In the genomic region with DNA sequence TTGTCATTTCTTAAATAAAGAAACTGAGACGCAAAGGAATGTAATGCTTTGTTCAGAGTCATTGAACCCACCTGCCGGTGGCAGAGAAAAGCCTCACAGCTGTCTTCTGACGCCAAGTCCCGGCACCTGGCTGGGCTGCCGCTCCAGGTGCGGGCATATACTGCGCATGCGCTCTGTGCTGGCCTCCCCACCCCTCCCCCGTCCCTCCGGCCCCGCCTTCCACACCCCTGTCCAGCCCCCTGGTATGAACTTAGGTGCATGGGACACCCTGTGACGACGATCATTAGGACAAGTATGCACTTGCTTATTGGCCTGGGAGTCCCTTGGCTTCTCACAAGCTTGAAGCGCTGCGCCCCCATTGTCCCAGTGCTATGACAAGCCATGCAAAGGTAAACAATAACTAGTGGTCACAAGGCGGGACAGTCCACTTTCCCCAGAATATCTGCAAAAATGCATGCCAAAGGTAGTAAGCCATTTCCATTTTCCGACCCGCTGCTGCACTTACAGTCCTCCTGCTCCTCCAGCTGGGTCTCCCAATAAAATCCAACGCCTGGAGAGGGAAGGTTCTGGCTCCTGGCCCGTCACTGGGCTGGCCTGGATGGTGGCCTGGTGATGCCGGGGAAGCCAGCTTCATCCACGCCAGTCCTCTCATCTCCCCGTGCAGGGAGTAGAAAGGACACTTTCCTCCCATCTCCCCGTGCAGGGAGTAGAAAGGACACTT, we compare ENCODE assay signal across 10 cellular contexts.
DNase-seq lines count a peak whose midpoint lies in the region; ATAC-seq and TF ChIP-seq lines count a peak whose summit lies in the region.
"Had no signal": no experiment of that assay in that cellular context is flagged by ENCODE, and none has a peak within 500 bp of the region (broad histone marks: within the 10 kb centered on the region; RNA-seq: fewer than 3 reads in every experiment).

No MANE protein-coding gene starts in this region.

- no peaks in the 10 kb centered on the region for H4K20me1 ChIP-seq in H9 (ENCODE audit: control insufficient read depth, insufficient read depth, insufficient read length)

- H3K27ac ChIP-seq in H9 (ENCODE audit: insufficient read length, low read depth, low read length), result no peak overlapping the region
- H3K27ac ChIP-seq in trophoblast cell (ENCODE audit: low read depth, low read length), result no peak overlapping the region

- no peaks in the 10 kb centered on the region for H3K79me1 ChIP-seq in H9 (ENCODE audit: insufficient read depth, low read depth, low read length, poor library complexity, severe bottlenecking)
- H3K79me1 ChIP-seq in trophoblast cell (ENCODE audit: low read length), result no peaks in the 10 kb centered on the region

- H2BK20ac ChIP-seq in H9 (ENCODE audit: low read depth, low read length, poor library complexity, severe bottlenecking), result no peak overlapping the region

- H3K23ac ChIP-seq in H9 (ENCODE audit: insufficient read length, low read depth, low read length), result no peak overlapping the region
- no peak overlapping the region for H3K23ac ChIP-seq in trophoblast cell (ENCODE audit: low read length)

- H3K36me3 Mint-ChIP-seq in H9 (ENCODE audit: insufficient read depth in 1 of 3, low read depth in 3 of 3) (no peaks in the 10 kb centered on the region), T-helper 17 cell (ENCODE audit: low read depth) (no peaks in the 10 kb centered on the region)

- H3K27ac Mint-ChIP-seq in H9 (peak overlapping the region in 2 of 3 experiments; percentile 53 to 95; a peak in 4 of 7 replicates), T-helper 17 cell (no peak overlapping the region)

- TF ChIP-seq CTCF in H9 (conservative IDR thresholded peaks at IDR 0.05) (peak; percentile 37; the same call in 2 of the 3 replicates), epithelial cell of esophagus (IDR thresholded peaks at IDR 0.05; ENCODE audit: insufficient read depth, low read depth, low read length, missing control alignments) (peak; percentile 35)

- H2BK120ac ChIP-seq in H9 (ENCODE audit: low read depth, low read length, poor library complexity, severe bottlenecking) (no peak overlapping the region), trophoblast cell (ENCODE audit: insufficient read depth, low read length, poor library complexity) (no peak overlapping the region)

- no peaks in the 10 kb centered on the region; a peak in 1 of 5 replicates for H3K9me3 Mint-ChIP-seq in H9

- H3T11ph ChIP-seq in H9 (ENCODE audit: low read length), result no peak overlapping the region

- H2AK5ac ChIP-seq in H9 (ENCODE audit: insufficient read length, low read length) (no peak overlapping the region), trophoblast cell (ENCODE audit: low read length) (no peak overlapping the region)

- DNase-seq in H9 (peak; percentile 74), NCI-H2196 treated with DMSO at 0.1 percent for 48 hours (lab: John Stamatoyannopoulos, UW; ENCODE audit: unreplicated experiment) (peak; percentile 58), epithelial cell of esophagus (ENCODE audit: low read depth) (peak; percentile 69), trophoblast cell (peak; percentile 52 to 61), T-helper 17 cell (no peak), HuH-7 (ENCODE audit: low spot score) (no peak), head of caudate nucleus (no peak)
- DNase-seq in stimulated activated CD4-positive, alpha-beta T cell treated with anti-CD3 and anti-CD28 coated beads, Interleukin-12 subunit alpha, Interleukin-12 subunit beta, amount 100 ng/mL, for 4 hours, result no peak
- DNase-seq: activated naive CD4-positive, alpha-beta T cell; effector CD4-positive, alpha-beta T cell had no signal

- H3K14ac ChIP-seq in H9 (ENCODE audit: insufficient read depth, low read length) (no peak overlapping the region), trophoblast cell (ENCODE audit: low read length) (no peak overlapping the region)

- no peak overlapping the region for H3K56ac ChIP-seq in H9 (ENCODE audit: insufficient read length, low read depth, low read length)

- H2AFZ ChIP-seq in H9 (ENCODE audit: low read length), result no peak overlapping the region
- H2AFZ ChIP-seq in trophoblast cell (ENCODE audit: insufficient read depth, low read length, poor library complexity), result no peak overlapping the region

- H2BK15ac ChIP-seq in H9 (ENCODE audit: low read depth, low read length), result no peak overlapping the region

- H3K4ac ChIP-seq in H9 (ENCODE audit: low read depth, low read length), result no peak overlapping the region
- H3K4ac ChIP-seq in trophoblast cell (ENCODE audit: low read depth, low read length), result no peak overlapping the region

- H2BK5ac ChIP-seq in H9 (ENCODE audit: insufficient read length, low read length) (no peak overlapping the region), trophoblast cell (ENCODE audit: low read depth, low read length, poor library complexity) (no peak overlapping the region)

- H3K36me3 ChIP-seq in trophoblast cell (ENCODE audit: control insufficient read depth in 1 of 2, insufficient read depth in 2 of 2, low read length in 2 of 2), result no peaks in the 10 kb centered on the region

- H3K4me2 ChIP-seq in H9 (ENCODE audit: insufficient read depth, insufficient read length, low read length) (peak overlapping the region; percentile 1), trophoblast cell (ENCODE audit: low read length) (no peak overlapping the region)

- H4K5ac ChIP-seq in H9 (ENCODE audit: insufficient read length, low read depth, low read length), result no peak overlapping the region

- H3K4me1 ChIP-seq in H9 (ENCODE audit: insufficient read depth, low read length) (peaks cover 8% of the 10 kb centered on the region; the same call in 1 of the 2 replicates), trophoblast cell (ENCODE audit: control insufficient read depth in 1 of 2, insufficient read depth in 2 of 2, low read length in 2 of 2) (no peaks in the 10 kb centered on the region)

- no peaks in the 10 kb centered on the region for H3K27me3 ChIP-seq in H9 (ENCODE audit: insufficient read depth, low read length)
- no peaks in the 10 kb centered on the region for H3K27me3 ChIP-seq in trophoblast cell (ENCODE audit: insufficient read depth, low read length)

- H4K12ac ChIP-seq in trophoblast cell (ENCODE audit: low read depth, low read length), result no peak overlapping the region

- H2BK12ac ChIP-seq in H9 (ENCODE audit: insufficient read length, low read depth, low read length) (peak overlapping the region; percentile 35), trophoblast cell (ENCODE audit: low read length) (no peak overlapping the region)

- no peaks in the 10 kb centered on the region for H3K23me2 ChIP-seq in H9 (ENCODE audit: insufficient read length, low read depth, low read length, poor library complexity, severe bottlenecking)

- H3K18ac ChIP-seq in H9 (ENCODE audit: insufficient read length, low read depth, low read length), result peak overlapping the region; percentile 62
- H3K18ac ChIP-seq in trophoblast cell (ENCODE audit: low read length), result no peak overlapping the region

- H3K4me3 ChIP-seq in epithelial cell of esophagus (ENCODE audit: low read length) (peak overlapping the region; percentile 43), trophoblast cell (ENCODE audit: low read depth, low read length) (no peak overlapping the region)

- H3K4me3 Mint-ChIP-seq in H9 (peak overlapping the region in 1 of 2 experiments; percentile 8; a peak in 2 of 5 replicates), T-helper 17 cell (no peak overlapping the region)

- H3K79me2 ChIP-seq in H9 (ENCODE audit: insufficient read depth, low read length) (no peaks in the 10 kb centered on the region), trophoblast cell (ENCODE audit: control insufficient read depth, insufficient read depth, low read length, poor library complexity) (no peaks in the 10 kb centered on the region)

- H4K91ac ChIP-seq in H9 (ENCODE audit: insufficient read length, low read depth, low read length), result no peak overlapping the region
- no peak overlapping the region for H4K91ac ChIP-seq in trophoblast cell (ENCODE audit: low read depth, low read length)

- H3K27me3 Mint-ChIP-seq in H9 (ENCODE audit: low read depth) (peaks cover 26% of the 10 kb centered on the region), T-helper 17 cell (peaks cover 46% of the 10 kb centered on the region)

- H3K4me1 Mint-ChIP-seq in H9 (peaks cover 19 to 29% of the 10 kb centered on the region in 2 experiments), T-helper 17 cell (no peaks in the 10 kb centered on the region)

- intact Hi-C loops in head of caudate nucleus (cut with DNase I), result no loop called here

- no peaks in the 10 kb centered on the region for H3K9me3 ChIP-seq in H9 (ENCODE audit: control insufficient read depth, low read depth, low read length)
- H3K9me3 ChIP-seq in trophoblast cell (ENCODE audit: insufficient read depth, low read depth, low read length), result no peaks in the 10 kb centered on the region
- H3K9me3 ChIP-seq in T-helper 17 cell (ENCODE audit: control insufficient read depth, low read length, poor library complexity, severe bottlenecking), result no peaks in the 10 kb centered on the region

- ATAC-seq in T-helper 17 cell, result no peak

- WGBS in H9 (ENCODE audit: extremely low coverage, insufficient read length, low lambda C conversion rate), result no CpG with 5 or more reads among the region's 24 CpGs
- no CpG with 5 or more reads among the region's 24 CpGs for WGBS in trophoblast cell (ENCODE audit: extremely low coverage, insufficient coverage, insufficient read length)

- H4K8ac ChIP-seq in H9 (replicated peaks; ENCODE audit: insufficient read length, low read depth, low read length), result no peak overlapping the region
- H4K8ac ChIP-seq in trophoblast cell (ENCODE audit: low read depth, low read length), result no peak overlapping the region

- H3K9ac ChIP-seq in H9 (ENCODE audit: extremely low read depth, insufficient read length, low read length) (no peak overlapping the region), trophoblast cell (ENCODE audit: low read length) (no peak overlapping the region)

Comparison
In these comparisons a context has a peak if more than half of its experiments do, and no peak if none do; other contexts are left out.
1. DNase-seq: peak in H9 (single experiment), NCI-H2196 treated with DMSO at 0.1 percent for 48 hours (single experiment), epithelial cell of esophagus (single experiment) and trophoblast cell (2 of 2); none in T-helper 17 cell (0 of 3), stimulated activated CD4-positive, alpha-beta T cell treated with anti-CD3 and anti-CD28 coated beads, Interleukin-12 subunit alpha, Interleukin-12 subunit beta, amount 100 ng/mL, for 4 hours (single experiment), HuH-7 (single experiment) and head of caudate nucleus (0 of 42).